ENCODE assay signal across 8 cellular contexts in genomic region chr14:75258803-75259509, GRCh38. TPM values are rescaled to one million over a fixed set of nuclear protein-coding genes. Genes with fewer than 3 reads are reported as not detected.
A peak's percentile ranks its signal among the peaks of the same experiment; 100 is the strongest.
DNase-seq lines count a peak whose midpoint lies in the region; ATAC-seq and TF ChIP-seq lines count a peak whose summit lies in the region.

No MANE protein-coding gene starts in this region.

- H3K4me3 ChIP-seq in Peyer's patch (peak overlapping the region; percentile 23 to 52 (median 44)), esophagus squamous epithelium (peak overlapping the region; percentile 19 to 68 (median 43)), muscle layer of duodenum (ENCODE audit: low read depth in 1 of 2, low read length in 2 of 2) (peak overlapping the region; percentile 44 to 66)

- TF ChIP-seq POLR2A in Peyer's patch (IDR thresholded peaks at IDR 0.05) (peak; percentile 55 to 88), esophagus squamous epithelium (IDR thresholded peaks at IDR 0.05) (peak in 3 of 4 donors; percentile 12 to 74 (median 36))

- peak; percentile 99 for DNase-seq in DMS53 (lab: John Stamatoyannopoulos, UW)
- DNase-seq in Peyer's patch, result peak; percentile 98 to 100 (median 100)
- DNase-seq in activated T-helper 1 cell treated with anti-CD3 and anti-CD28 coated beads, Interleukin-12 subunit alpha, Interleukin-12 subunit beta, Interleukin-2, Interleukin-4 antibody, amounts not matched to agents 30 ng/mL and 10 ng/mL and 1 ng/mL, durations not matched to agents 14 hours and 24 hours and 36 hours (ENCODE audit: low spot score), result peak; percentile 99
- peak; percentile 94 for DNase-seq in esophagus squamous epithelium (lab: John Stamatoyannopoulos, UW)
- peak; percentile 97 for DNase-seq in stimulated activated CD8-positive, alpha-beta memory T cell treated with anti-CD3 and anti-CD28 coated beads, Interleukin-7, amount 100 ng/mL, for 24 hours (ENCODE audit: low read depth)

- H3K9me3 Mint-ChIP-seq in activated T-helper 1 cell treated with anti-CD3 and anti-CD28 coated beads, Interleukin-12 subunit alpha, Interleukin-12 subunit beta, Interleukin-2, Interleukin-4 antibody, amounts not matched to agents 30 ng/mL and 10 ng/mL and 1 ng/mL, durations not matched to agents 14 hours and 24 hours and 36 hours, result no peaks in the 10 kb centered on the region

- H3K36me3 Mint-ChIP-seq in activated T-helper 1 cell treated with anti-CD3 and anti-CD28 coated beads, Interleukin-12 subunit alpha, Interleukin-12 subunit beta, Interleukin-2, Interleukin-4 antibody, amounts not matched to agents 30 ng/mL and 10 ng/mL and 1 ng/mL, durations not matched to agents 14 hours and 24 hours and 36 hours (ENCODE audit: low read depth), result no peaks in the 10 kb centered on the region

- H3K4me1 ChIP-seq in Peyer's patch (peaks cover 4 to 22% (median 15%) of the 10 kb centered on the region in 4 donors), esophagus squamous epithelium (peaks cover 41 to 81% (median 44%) of the 10 kb centered on the region in 3 donors), muscle layer of duodenum (ENCODE audit: control insufficient read depth in 1 of 2, insufficient read depth in 2 of 2, low read length in 2 of 2) (peaks cover 0 to 4% of the 10 kb centered on the region in 2 donors)

- peak overlapping the region; percentile 100 for H3K27ac Mint-ChIP-seq in activated T-helper 1 cell treated with anti-CD3 and anti-CD28 coated beads, Interleukin-12 subunit alpha, Interleukin-12 subunit beta, Interleukin-2, Interleukin-4 antibody, amounts not matched to agents 30 ng/mL and 10 ng/mL and 1 ng/mL, durations not matched to agents 14 hours and 24 hours and 36 hours

- H3K4me3 Mint-ChIP-seq in activated T-helper 1 cell treated with anti-CD3 and anti-CD28 coated beads, Interleukin-12 subunit alpha, Interleukin-12 subunit beta, Interleukin-2, Interleukin-4 antibody, amounts not matched to agents 30 ng/mL and 10 ng/mL and 1 ng/mL, durations not matched to agents 14 hours and 24 hours and 36 hours, result peak overlapping the region; percentile 85

- no peaks in the 10 kb centered on the region for H3K36me3 ChIP-seq in KOPT-K1 (ENCODE audit: insufficient read depth, low read length)
- H3K36me3 ChIP-seq in Peyer's patch, result no peaks in the 10 kb centered on the region
- no peaks in the 10 kb centered on the region for H3K36me3 ChIP-seq in esophagus squamous epithelium
- H3K36me3 ChIP-seq in muscle layer of duodenum (ENCODE audit: control insufficient read depth in 1 of 2, insufficient read depth in 2 of 2, low read length in 2 of 2), result peaks cover 0 to 12% of the 10 kb centered on the region in 2 donors

- H3K4me1 Mint-ChIP-seq in activated T-helper 1 cell treated with anti-CD3 and anti-CD28 coated beads, Interleukin-12 subunit alpha, Interleukin-12 subunit beta, Interleukin-2, Interleukin-4 antibody, amounts not matched to agents 30 ng/mL and 10 ng/mL and 1 ng/mL, durations not matched to agents 14 hours and 24 hours and 36 hours (ENCODE audit: low read depth), result peaks cover 23% of the 10 kb centered on the region

- 0% methylated on average over 18 to 25 of the region's 40 CpGs for WGBS in esophagus squamous epithelium, 2 donors

- TF ChIP-seq CTCF in Peyer's patch (IDR thresholded peaks at IDR 0.05), result no peak
- TF ChIP-seq CTCF in esophagus squamous epithelium (IDR thresholded peaks at IDR 0.05), result no peak

- peaks cover 52% of the 10 kb centered on the region for H3K27me3 Mint-ChIP-seq in activated T-helper 1 cell treated with anti-CD3 and anti-CD28 coated beads, Interleukin-12 subunit alpha, Interleukin-12 subunit beta, Interleukin-2, Interleukin-4 antibody, amounts not matched to agents 30 ng/mL and 10 ng/mL and 1 ng/mL, durations not matched to agents 14 hours and 24 hours and 36 hours (ENCODE audit: insufficient read depth)

- H3K9me3 ChIP-seq in KOPT-K1 (ENCODE audit: insufficient read depth, low read length, poor library complexity, severe bottlenecking) (no peaks in the 10 kb centered on the region), Peyer's patch (no peaks in the 10 kb centered on the region), esophagus squamous epithelium (no peaks in the 10 kb centered on the region), muscle layer of duodenum (ENCODE audit: control insufficient read depth in 1 of 2, low read length in 2 of 2) (no peaks in the 10 kb centered on the region)

- H3K27ac ChIP-seq in KOPT-K1 (ENCODE audit: low read depth, low read length, poor library complexity, severe bottlenecking) (peak overlapping the region; percentile 22), Peyer's patch (peak overlapping the region; percentile 82 to 96 (median 92)), esophagus squamous epithelium (peak overlapping the region; percentile 87 to 99 (median 96)), muscle layer of duodenum (ENCODE audit: low read length) (peak overlapping the region; percentile 99)

- intact Hi-C loops in activated T-helper 1 cell treated with anti-CD3 and anti-CD28 coated beads, Interleukin-12 subunit alpha, Interleukin-12 subunit beta, Interleukin-2, Interleukin-4 antibody, amounts not matched to agents 30 ng/mL and 10 ng/mL and 1 ng/mL, durations not matched to agents 14 hours and 24 hours and 36 hours (cut with micrococcal nuclease), result loop anchor here (1.0 to 5.0 kb wide), 6 partner anchors 10 to 497 kb away; partner anchors contain the start of genes ERG28, FOS, TMED10 and TTLL5
- intact Hi-C loops in esophagus squamous epithelium (cut with DNase I), result no loop called here

- ATAC-seq in GM21825 (IDR thresholded peaks at IDR 0.05; ENCODE audit: unreplicated experiment), result peak; percentile 94

- no peaks in the 10 kb centered on the region for H3K27me3 ChIP-seq in Peyer's patch
- no peaks in the 10 kb centered on the region for H3K27me3 ChIP-seq in esophagus squamous epithelium
- H3K27me3 ChIP-seq in muscle layer of duodenum (ENCODE audit: low read depth, low read length), result no peaks in the 10 kb centered on the region

RNA-seq across cellular contexts. Expression of gene FOS, which starts 19.7 kb away (rescaled TPM):
- 1,000 to 10,000 TPM in 1 of 4 donors, 100 to 1,000 TPM in 3; 267 to 2,466 (median 503) TPM for total RNA-seq in Peyer's patch
- total RNA-seq in activated T-helper 1 cell treated with anti-CD3 and anti-CD28 coated beads, Interleukin-12 subunit alpha, Interleukin-12 subunit beta, Interleukin-2, Interleukin-4 antibody, amounts not matched to agents 30 ng/mL and 10 ng/mL and 1 ng/mL, durations not matched to agents 14 hours and 24 hours and 36 hours, result 40.9 and 41.9 TPM in 2 replicates
- 100 to 1,000 TPM in 1 of 4 donors, 10 to 100 TPM in 3; 62.2 to 181 (median 88.6) TPM for total RNA-seq in esophagus squamous epithelium

Comparison
In these comparisons a context has a peak if more than half of its experiments do, and no peak if none do; other contexts are left out.
1. Peak in every context shown above with its lines: DNase-seq, ATAC-seq, H3K4me3 ChIP-seq and H3K27ac ChIP-seq.
2. H3K27ac ChIP-seq: peak in every context shown above with its lines; median percentile 99 in muscle layer of duodenum; 96 in esophagus squamous epithelium; 92 in Peyer's patch; 22 in KOPT-K1.